Comparison of ENCODE assay signal across 8 cellular contexts in the genomic region with DNA sequence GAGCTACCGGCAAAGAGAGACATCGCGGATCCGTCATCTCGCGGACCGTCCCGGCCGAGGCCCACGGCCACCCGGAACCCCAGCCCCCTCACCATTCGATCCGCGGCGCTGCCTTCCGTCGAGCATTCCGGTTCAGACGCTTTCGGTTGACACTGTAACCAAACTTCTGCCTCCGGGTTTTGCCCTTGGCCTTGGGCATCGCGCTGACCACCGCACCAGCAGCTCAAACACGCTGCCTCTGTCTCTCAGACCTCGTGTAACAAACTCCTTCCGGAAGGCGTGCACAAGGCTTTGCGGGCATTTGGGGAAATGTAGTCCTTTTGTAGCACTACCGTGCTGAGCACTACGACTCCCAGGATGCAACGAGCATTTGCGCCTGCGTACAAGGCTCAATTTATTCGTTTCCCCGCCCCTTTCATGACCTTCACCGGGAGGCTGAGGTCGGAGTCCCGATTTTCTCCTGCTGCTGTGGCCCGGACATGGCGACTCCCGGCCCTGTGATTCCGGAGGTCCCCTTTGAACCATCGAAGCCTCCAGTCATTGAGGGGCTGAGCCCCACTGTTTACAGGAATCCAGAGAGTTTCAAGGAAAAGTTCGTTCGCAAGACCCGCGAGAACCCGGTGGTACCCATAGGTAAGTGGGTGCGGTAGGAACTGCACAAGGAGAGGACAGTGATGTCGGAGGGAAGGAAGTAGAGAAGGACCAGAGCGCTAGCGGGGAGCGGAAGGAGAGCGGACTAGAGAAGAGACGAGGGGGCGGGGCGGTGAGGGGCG. TPM values are rescaled to one million over a fixed set of nuclear protein-coding genes. Genes with fewer than 3 reads are reported as not detected.
DNase-seq lines count a peak whose midpoint lies in the region; ATAC-seq, FAIRE-seq and TF ChIP-seq lines count a peak whose summit lies in the region.

A gene with protein sequence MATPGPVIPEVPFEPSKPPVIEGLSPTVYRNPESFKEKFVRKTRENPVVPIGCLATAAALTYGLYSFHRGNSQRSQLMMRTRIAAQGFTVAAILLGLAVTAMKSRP (plus strand): TSS at position 411 of the 773 bp plus-strand sequence. CDS start 69 bp downstream, at position 480.
A gene with protein sequence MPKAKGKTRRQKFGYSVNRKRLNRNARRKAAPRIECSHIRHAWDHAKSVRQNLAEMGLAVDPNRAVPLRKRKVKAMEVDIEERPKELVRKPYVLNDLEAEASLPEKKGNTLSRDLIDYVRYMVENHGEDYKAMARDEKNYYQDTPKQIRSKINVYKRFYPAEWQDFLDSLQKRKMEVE (minus strand): TSS at position 258 of the 773 bp plus-strand sequence. CDS start 59 bp downstream, at position 199.

- H3K4me2 ChIP-seq in keratinocyte (ENCODE audit: control insufficient read depth, extremely low read depth, insufficient read depth, low read depth, low read length), result peak within 1 kb of the TSS; percentile 93

- dilution Hi-C loops in keratinocyte (cut with MboI; ENCODE audit: extremely low pct_ligation_motif_present, low sequenced_read_pairs), result no loop called here

- H3K36me3 ChIP-seq in keratinocyte (ENCODE audit: control insufficient read depth in 2 of 2, extremely low read depth in 1 of 2, insufficient read depth in 2 of 2, low read length in 2 of 2), result peaks cover 48 to 67% of the 10 kb centered on the region in 2 experiments

- H4K20me1 ChIP-seq in keratinocyte (ENCODE audit: control insufficient read depth, extremely low read depth, insufficient read depth, low read length), result peaks cover 6% of the 10 kb centered on the region

- H3K79me2 ChIP-seq in keratinocyte (ENCODE audit: control insufficient read depth, insufficient read depth, low read length), result peaks cover 38% of the 10 kb centered on the region

- no peaks in the 10 kb centered on the region for H3K9me3 ChIP-seq in keratinocyte (ENCODE audit: control insufficient read depth, low read depth, low read length)

- H3K4me1 ChIP-seq in keratinocyte (ENCODE audit: control insufficient read depth, extremely low read depth, insufficient read depth, low read length), result peaks cover 18% of the 10 kb centered on the region

- TF ChIP-seq CTCF in AG10803 (conservative IDR thresholded peaks at IDR 0.05; ENCODE audit: low read length) (no peak), keratinocyte (optimal IDR thresholded peaks at IDR 0.05 in 1 of 3, IDR thresholded peaks at IDR 0.05 in 1 of 3, conservative IDR thresholded peaks at IDR 0.05 in 1 of 3; ENCODE audit: extremely low read depth in 1 of 3, insufficient read depth in 2 of 3, low read length in 3 of 3) (no peak)

- H3K4me3 ChIP-seq in AG10803 (ENCODE audit: low read length) (peak within 1 kb of the TSS; percentile 97), keratinocyte (ENCODE audit: control insufficient read depth in 2 of 3, extremely low read depth in 1 of 3, insufficient read depth in 2 of 3, low read depth in 1 of 3, low read length in 3 of 3) (peak within 1 kb of the TSS; percentile 88 to 91 (median 90))

- peak within 1 kb of the TSS; percentile 92 for H3K9ac ChIP-seq in keratinocyte (ENCODE audit: control insufficient read depth, extremely low read depth, insufficient read depth, low read length)

- DNase-seq in AG10803 (ENCODE audit: low read depth) (peak; percentile 98), NCI-H460 (ENCODE audit: extremely low read depth, low read depth) (peak; percentile 99), cerebellar nuclear complex (lab: John Stamatoyannopoulos, UW) (peak; percentile 67 to 90), keratinocyte (ENCODE audit: low read depth, low spot score) (peak; percentile 85)
- DNase-seq in activated CD4-positive, CD25-positive, alpha-beta regulatory T cell treated with anti-CD3 and anti-CD28 coated beads, Interleukin-2, amount 50 U/mL, for 72 hours, result peak; percentile 96
- DNase-seq in stimulated activated CD4-positive, alpha-beta T cell treated with anti-CD3 and anti-CD28 coated beads, Interleukin-15, amount 100 ng/mL, for 1 hour (ENCODE audit: low read depth in 1 of 2, low spot score in 1 of 2), result peak; percentile 97 to 98

- peak within 1 kb of the TSS; percentile 93 for H3K27ac ChIP-seq in keratinocyte (ENCODE audit: control insufficient read depth, insufficient read depth, low read length)

- peak; percentile 84 for ATAC-seq in GM19043 (IDR thresholded peaks at IDR 0.05; ENCODE audit: low read depth, unreplicated experiment)
- ATAC-seq in HG03378 (IDR thresholded peaks at IDR 0.05; ENCODE audit: unreplicated experiment), result peak; percentile 74

- no peaks in the 10 kb centered on the region for H3K27me3 ChIP-seq in keratinocyte (ENCODE audit: control insufficient read depth, extremely low read depth, insufficient read depth, low read length)

- FAIRE-seq in keratinocyte (lab: Jason Lieb, UNC), result peak; percentile 90

- peak within 1 kb of the TSS; percentile 75 for H2AFZ ChIP-seq in keratinocyte (ENCODE audit: control insufficient read depth, low read length)

- H3K9me1 ChIP-seq in keratinocyte (ENCODE audit: control insufficient read depth, extremely low read depth, insufficient read depth, low read length), result no peaks in the 10 kb centered on the region

RNA-seq across cellular contexts. Expression of the first gene that starts in this region (rescaled TPM):
- total RNA-seq in NCI-H460 (2014; rRNA removed; shearing (Covaris generic)), result 172 and 187 TPM in 2 replicates
- 72.6 and 92.1 TPM in 2 replicates for polyA plus RNA-seq in NCI-H460 (2014; cell fraction: nucleus; rRNA removed)
- 74.6 to 91.4 TPM (median 87.9 TPM) in 3 replicates for polyA plus RNA-seq in keratinocyte
- 5.6 TPM for polyA plus RNA-seq in keratinocyte (2011; ENCODE audit: low read depth)
- 79.7 and 125 TPM in 2 replicates for polyA plus RNA-seq in keratinocyte (2011; cell fraction: cytosol; rRNA removed)
- 25.9 and 37.5 TPM in 2 replicates for polyA plus RNA-seq in keratinocyte (2011; cell fraction: nucleus; rRNA removed)
- 113 and 117 TPM in 2 replicates for polyA plus RNA-seq in keratinocyte (2012; ENCODE audit: low replicate concordance)
- 41.8 to 68.1 TPM (median 53.4 TPM) in 3 replicates for polyA minus RNA-seq in keratinocyte
- 113 TPM for polyA minus RNA-seq in keratinocyte (2011; cell fraction: cytosol; rRNA and poly(A)+ RNA removed)
- polyA minus RNA-seq in keratinocyte (2011; cell fraction: nucleus; rRNA and poly(A)+ RNA removed), result 14.7 and 17.1 TPM in 2 replicates

RNA-seq across cellular contexts. Expression of the second gene that starts in this region (rescaled TPM):
- 40.8 and 49.4 TPM in 2 replicates for total RNA-seq in NCI-H460 (2014; rRNA removed; shearing (Covaris generic))
- 93.6 and 96.7 TPM in 2 replicates for polyA plus RNA-seq in NCI-H460 (2014; cell fraction: nucleus; rRNA removed)
- 73.3 to 101 TPM (median 96.7 TPM) in 3 replicates for polyA plus RNA-seq in keratinocyte
- polyA plus RNA-seq in keratinocyte (2011; ENCODE audit: low read depth), result 52.9 TPM
- polyA plus RNA-seq in keratinocyte (2011; cell fraction: cytosol; rRNA removed), result 73.0 and 88.7 TPM in 2 replicates
- polyA plus RNA-seq in keratinocyte (2011; cell fraction: nucleus; rRNA removed), result 80.9 and 89.6 TPM in 2 replicates
- 62.2 and 82.2 TPM in 2 replicates for polyA plus RNA-seq in keratinocyte (2012; ENCODE audit: low replicate concordance)
- polyA minus RNA-seq in keratinocyte, result 17.5 to 26.1 TPM (median 22.9 TPM) in 3 replicates
- 71.7 TPM for polyA minus RNA-seq in keratinocyte (2011; cell fraction: cytosol; rRNA and poly(A)+ RNA removed)
- 20.8 and 25.3 TPM in 2 replicates for polyA minus RNA-seq in keratinocyte (2011; cell fraction: nucleus; rRNA and poly(A)+ RNA removed)

Comparison
In these comparisons a context has a peak if more than half of its experiments do, and no peak if none do; other contexts are left out.
1. Peak in every context shown above with its lines: DNase-seq, ATAC-seq, H3K4me3 ChIP-seq and H3K27ac ChIP-seq.